Comparison of ENCODE assay signal across 8 cellular contexts in the genomic region with DNA sequence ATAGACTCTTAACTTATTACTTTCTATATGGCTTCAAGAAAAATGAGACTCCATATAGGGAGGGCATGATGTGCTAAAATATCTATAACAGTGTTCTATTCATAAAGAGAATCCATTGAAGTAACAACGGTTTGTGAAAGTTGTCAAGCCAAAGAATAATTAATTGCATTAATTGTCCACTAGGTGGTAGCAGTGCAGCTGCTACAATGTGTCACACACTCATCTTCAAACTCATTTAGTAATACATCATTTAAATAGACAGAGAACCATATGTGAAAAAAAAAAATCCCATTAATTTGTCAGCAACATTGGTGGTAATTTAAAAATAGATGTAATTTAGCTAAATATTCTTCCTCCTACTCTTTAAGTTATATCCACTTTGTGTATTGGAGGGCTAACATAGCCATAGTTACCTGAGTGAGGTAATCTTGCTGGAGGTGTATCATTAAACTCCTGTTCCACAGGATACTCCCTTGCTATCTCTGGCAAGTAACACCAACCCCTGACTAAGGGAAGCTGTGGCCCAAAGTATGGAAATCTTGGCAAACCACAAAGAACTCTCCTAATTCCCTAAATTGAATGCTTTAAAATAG. TPM values are rescaled to one million over a fixed set of nuclear protein-coding genes. Genes with fewer than 3 reads are reported as not detected.
A peak's percentile ranks its signal among the peaks of the same experiment; 100 is the strongest.
DNase-seq lines count a peak whose midpoint lies in the region; ATAC-seq, FAIRE-seq and TF ChIP-seq lines count a peak whose summit lies in the region.

No MANE protein-coding gene starts in this region.

- no peaks in the 10 kb centered on the region for H3K79me2 ChIP-seq in fibroblast of lung (ENCODE audit: control insufficient read depth, insufficient read depth, low read length)

- H3K27me3 Mint-ChIP-seq in activated T-cell treated with anti-CD3 and anti-CD28 coated beads, Interleukin-2, amount 50 U/mL, for 4 hours (ENCODE audit: low read depth), result peaks cover 16% of the 10 kb centered on the region
- H3K27me3 Mint-ChIP-seq in activated T-cell treated with anti-CD3 and anti-CD28 coated beads, Interleukin-2, amount 50 U/mL, for 24 hours, result peaks cover 16% of the 10 kb centered on the region
- H3K27me3 Mint-ChIP-seq in activated CD4-positive, alpha-beta T cell treated with anti-CD3 and anti-CD28 coated beads, Interleukin-2, amount 10 ng/mL, durations not matched to agents 24 days and 14 days, result peaks cover 15% of the 10 kb centered on the region

- H3K27me3 ChIP-seq in fibroblast of lung (ENCODE audit: control insufficient read depth, insufficient read depth, low read length), result no peaks in the 10 kb centered on the region
- no peaks in the 10 kb centered on the region for H3K27me3 ChIP-seq in pancreas

- no peaks in the 10 kb centered on the region for H3K9me3 ChIP-seq in fibroblast of lung (ENCODE audit: control insufficient read depth, insufficient read depth, low read depth, low read length)
- H3K9me3 ChIP-seq in pancreas, result no peaks in the 10 kb centered on the region

- no peaks in the 10 kb centered on the region for H3K4me1 ChIP-seq in fibroblast of lung (ENCODE audit: control insufficient read depth, extremely low read depth, insufficient read depth, low read length)
- peaks cover 0 to 4% (median 0%) of the 10 kb centered on the region in 3 donors for H3K4me1 ChIP-seq in pancreas

- no peak overlapping the region for H2AFZ ChIP-seq in fibroblast of lung (ENCODE audit: low read length)

- no peak overlapping the region for H3K4me2 ChIP-seq in fibroblast of lung (ENCODE audit: extremely low read depth, insufficient read depth, low read length)

- no peaks in the 10 kb centered on the region for H3K9me3 Mint-ChIP-seq in activated T-cell treated with anti-CD3 and anti-CD28 coated beads, Interleukin-2, amount 50 U/mL, for 4 hours
- H3K9me3 Mint-ChIP-seq in activated T-cell treated with anti-CD3 and anti-CD28 coated beads, Interleukin-2, amount 50 U/mL, for 24 hours, result no peaks in the 10 kb centered on the region
- H3K9me3 Mint-ChIP-seq in activated CD4-positive, alpha-beta T cell treated with anti-CD3 and anti-CD28 coated beads, Interleukin-2, amount 10 ng/mL, durations not matched to agents 24 days and 14 days, result no peaks in the 10 kb centered on the region

- no peak overlapping the region for H3K27ac Mint-ChIP-seq in activated T-cell treated with anti-CD3 and anti-CD28 coated beads, Interleukin-2, amount 50 U/mL, for 24 hours
- no peak overlapping the region for H3K27ac Mint-ChIP-seq in activated CD4-positive, alpha-beta T cell treated with anti-CD3 and anti-CD28 coated beads, Interleukin-2, amount 10 ng/mL, durations not matched to agents 24 days and 14 days

- H3K4me3 Mint-ChIP-seq in activated T-cell treated with anti-CD3 and anti-CD28 coated beads, Interleukin-2, amount 50 U/mL, for 4 hours, result no peak overlapping the region
- no peak overlapping the region for H3K4me3 Mint-ChIP-seq in activated T-cell treated with anti-CD3 and anti-CD28 coated beads, Interleukin-2, amount 50 U/mL, for 24 hours
- no peak overlapping the region for H3K4me3 Mint-ChIP-seq in activated CD4-positive, alpha-beta T cell treated with anti-CD3 and anti-CD28 coated beads, Interleukin-2, amount 10 ng/mL, durations not matched to agents 24 days and 14 days

- ATAC-seq in activated T-cell treated with anti-CD3 and anti-CD28 coated beads, Interleukin-2, amount 50 U/mL, for 4 hours, result peak; percentile 35 to 57
- peak; percentile 86 for ATAC-seq in GM21723 (IDR thresholded peaks at IDR 0.05; ENCODE audit: unreplicated experiment)
- ATAC-seq in pancreas, result peak; percentile 28 to 69 (median 46)

- no peaks in the 10 kb centered on the region for H3K36me3 Mint-ChIP-seq in activated T-cell treated with anti-CD3 and anti-CD28 coated beads, Interleukin-2, amount 50 U/mL, for 4 hours (ENCODE audit: insufficient read depth)
- H3K36me3 Mint-ChIP-seq in activated T-cell treated with anti-CD3 and anti-CD28 coated beads, Interleukin-2, amount 50 U/mL, for 24 hours (ENCODE audit: low read depth), result no peaks in the 10 kb centered on the region
- H3K36me3 Mint-ChIP-seq in activated CD4-positive, alpha-beta T cell treated with anti-CD3 and anti-CD28 coated beads, Interleukin-2, amount 10 ng/mL, durations not matched to agents 24 days and 14 days (ENCODE audit: low read depth), result no peaks in the 10 kb centered on the region

- no peak overlapping the region for H3K27ac ChIP-seq in fibroblast of lung (ENCODE audit: insufficient read depth, low read length)
- H3K27ac ChIP-seq in pancreas, result peak overlapping the region in 1 of 4 donors; percentile 43

- TF ChIP-seq CTCF in fibroblast of lung (conservative IDR thresholded peaks at IDR 0.05 in 1 of 2, IDR thresholded peaks at IDR 0.05 in 1 of 2; ENCODE audit: low read depth in 1 of 2, low read length in 2 of 2) (peak; percentile 51 to 54), pancreas (IDR thresholded peaks at IDR 0.05) (peak; percentile 52 to 68 (median 66))

- DNase-seq in activated T-cell treated with anti-CD3 and anti-CD28 coated beads, Interleukin-2, amount 50 U/mL, for 4 hours, result no peak
- no peak for DNase-seq in activated T-cell treated with anti-CD3 and anti-CD28 coated beads, Interleukin-2, amount 50 U/mL, for 24 hours
- peak; percentile 46 for DNase-seq in Jurkat, Clone E6-1 (ENCODE audit: low read depth, low spot score)
- DNase-seq in SHP77 (lab: John Stamatoyannopoulos, UW) (peak; percentile 61 to 64), fibroblast of lung (ENCODE audit: low read depth in 2 of 2) (peak; percentile 30 to 74), pancreas (no peak)
- no peak for DNase-seq in activated CD4-positive, alpha-beta T cell treated with anti-CD3 and anti-CD28 coated beads, Interleukin-2, amount 10 ng/mL, durations not matched to agents 24 days and 14 days

- H3K4me1 Mint-ChIP-seq in activated T-cell treated with anti-CD3 and anti-CD28 coated beads, Interleukin-2, amount 50 U/mL, for 4 hours (ENCODE audit: low read depth), result no peaks in the 10 kb centered on the region
- no peaks in the 10 kb centered on the region for H3K4me1 Mint-ChIP-seq in activated T-cell treated with anti-CD3 and anti-CD28 coated beads, Interleukin-2, amount 50 U/mL, for 24 hours (ENCODE audit: low read depth)
- H3K4me1 Mint-ChIP-seq in activated CD4-positive, alpha-beta T cell treated with anti-CD3 and anti-CD28 coated beads, Interleukin-2, amount 10 ng/mL, durations not matched to agents 24 days and 14 days, result no peaks in the 10 kb centered on the region

- peak; percentile 93 for FAIRE-seq in pancreas (lab: Jason Lieb, UNC)

- 0% methylated on average over 1 of the region's 1 CpG for WGBS in pancreas, 2 donors

- H4K20me1 ChIP-seq in fibroblast of lung (ENCODE audit: control insufficient read depth, extremely low read depth, insufficient read depth, low read length), result no peaks in the 10 kb centered on the region

- intact Hi-C loops in pancreas (cut with DNase I), result no loop called here
- intact Hi-C loops in activated CD4-positive, alpha-beta T cell treated with anti-CD3 and anti-CD28 coated beads, Interleukin-2, amount 10 ng/mL, durations not matched to agents 24 days and 14 days (cut with micrococcal nuclease), result loop anchor here (1.0 to 5.0 kb wide), 3 partner anchors 82 to 416 kb away; no protein-coding TSS in a partner anchor

- H3K36me3 ChIP-seq in fibroblast of lung (ENCODE audit: control insufficient read depth, insufficient read depth, low read length) (no peaks in the 10 kb centered on the region), pancreas (peaks cover 0 to 14% (median 3%) of the 10 kb centered on the region in 3 donors)

- H3K9ac ChIP-seq in fibroblast of lung (ENCODE audit: insufficient read depth, low read length), result no peak overlapping the region

- H3K4me3 ChIP-seq in Jurkat, Clone E6-1 (ENCODE audit: low read length), result no peak overlapping the region
- no peak overlapping the region for H3K4me3 ChIP-seq in fibroblast of lung (replicated peaks in 1 of 4; ENCODE audit: control extremely low read depth in 1 of 4, insufficient read depth in 1 of 4, low read depth in 3 of 4, low read length in 4 of 4)
- no peak overlapping the region for H3K4me3 ChIP-seq in pancreas

RNA-seq across cellular contexts. Expression of a gene that starts 3.7 kb away (rescaled TPM):
- total RNA-seq in activated T-cell treated with anti-CD3 and anti-CD28 coated beads, Interleukin-2, amount 50 U/mL, for 4 hours, result under 1 TPM in 1 of 3 donors, not detected in 2; 0.11 TPM
- polyA plus RNA-seq in Jurkat, Clone E6-1 (2012; ENCODE audit: insufficient read depth, insufficient read length), result not detected
- total RNA-seq in fibroblast of lung (not detected in 2 replicates), pancreas (10 to 100 TPM in 1 of 6 donors, 1 to 10 TPM in 5; 3.0 to 10.4 (median 4.9) TPM)
- polyA plus RNA-seq in fibroblast of lung (0.05 and 0.17 TPM in 2 replicates), pancreas (1 to 10 TPM; 1.1 to 3.0 TPM)
- polyA plus RNA-seq in fibroblast of lung (2012), result 0.78 TPM in 1 of 2 replicates, not detected in the other
- polyA minus RNA-seq in fibroblast of lung (ENCODE audit: low replicate concordance), result not detected in 2 replicates
- not detected in 2 replicates for total RNA-seq in activated CD4-positive, alpha-beta T cell treated with anti-CD3 and anti-CD28 coated beads, Interleukin-2, amount 10 ng/mL, durations not matched to agents 24 days and 14 days

RNA-seq across cellular contexts. Expression of a gene that starts 33.8 kb away (rescaled TPM):
- total RNA-seq in activated T-cell treated with anti-CD3 and anti-CD28 coated beads, Interleukin-2, amount 50 U/mL, for 4 hours, result 1 to 10 TPM; 3.1 to 6.5 (median 5.9) TPM
- polyA plus RNA-seq in Jurkat, Clone E6-1 (2012; ENCODE audit: insufficient read depth, insufficient read length), result not detected
- total RNA-seq in fibroblast of lung (under 0.01 TPM in 1 of 2 replicates, not detected in the other), pancreas (over 10,000 TPM; 20,022 to 29,247 (median 24,546) TPM)
- polyA plus RNA-seq in fibroblast of lung (0.07 TPM in 1 of 2 replicates, not detected in the other), pancreas (1,000 to 10,000 TPM; 3,071 to 4,494 TPM)
- polyA plus RNA-seq in fibroblast of lung (2012), result not detected in 2 replicates
- not detected in 2 replicates for polyA minus RNA-seq in fibroblast of lung (ENCODE audit: low replicate concordance)
- not detected in 2 replicates for total RNA-seq in activated CD4-positive, alpha-beta T cell treated with anti-CD3 and anti-CD28 coated beads, Interleukin-2, amount 10 ng/mL, durations not matched to agents 24 days and 14 days

Comparison
In these comparisons a context has a peak if more than half of its experiments do, and no peak if none do; other contexts are left out.
1. DNase-seq: peak in Jurkat, Clone E6-1 (single experiment), SHP77 (2 of 2) and fibroblast of lung (2 of 2); none in activated T-cell treated with anti-CD3 and anti-CD28 coated beads, Interleukin-2, amount 50 U/mL, for 4 hours (single experiment), activated T-cell treated with anti-CD3 and anti-CD28 coated beads, Interleukin-2, amount 50 U/mL, for 24 hours (single experiment), pancreas (0 of 6) and activated CD4-positive, alpha-beta T cell treated with anti-CD3 and anti-CD28 coated beads, Interleukin-2, amount 10 ng/mL, durations not matched to agents 24 days and 14 days (single experiment).
2. RNA of a gene that starts 33.8 kb away (total RNA-seq): 20,022 to 29,247 TPM in pancreas; 3.1 to 6.5 TPM in activated T-cell treated with anti-CD3 and anti-CD28 coated beads, Interleukin-2, amount 50 U/mL, for 4 hours, under 0.01 TPM in fibroblast of lung and not detected in activated CD4-positive, alpha-beta T cell treated with anti-CD3 and anti-CD28 coated beads, Interleukin-2, amount 10 ng/mL, durations not matched to agents 24 days and 14 days; every median in the first group is over 1,000 times any median in the second.
3. Peak in every context shown above with its lines, with median percentiles within 50 percentile points of each other: ATAC-seq.